ENCODE assay signal across 9 cellular contexts in genomic region chr9:3240651-3241268, GRCh38.
DNase-seq lines count a peak whose midpoint lies in the region; ATAC-seq, FAIRE-seq and TF ChIP-seq lines count a peak whose summit lies in the region.
"Had no signal": no experiment of that assay in that cellular context is flagged by ENCODE, and none has a peak within 500 bp of the region (broad histone marks: within the 10 kb centered on the region; RNA-seq: fewer than 3 reads in every experiment).

No MANE protein-coding gene starts in this region.

- no peak overlapping the region for H3K4me2 ChIP-seq in endothelial cell of umbilical vein (ENCODE audit: insufficient read depth, low read length)

- intact Hi-C loops in endothelial cell of umbilical vein (cut with micrococcal nuclease): loop anchor here (1.0 to 10.0 kb wide), 5 partner anchors 82 to 1127 kb away; no protein-coding TSS in a partner anchor

- no peaks in the 10 kb centered on the region for H3K36me3 ChIP-seq in endothelial cell of umbilical vein (ENCODE audit: control insufficient read depth in 2 of 2, extremely low read depth in 1 of 2, insufficient read depth in 2 of 2, low read length in 2 of 2)

- H3K27me3 ChIP-seq in endothelial cell of umbilical vein (ENCODE audit: control insufficient read depth in 2 of 2, insufficient read depth in 2 of 2, low read length in 2 of 2): no peaks in the 10 kb centered on the region

- no peak for TF ChIP-seq POLR2A in endothelial cell of umbilical vein (IDR thresholded peaks at IDR 0.05; ENCODE audit: low read depth, low read length)

- no peaks in the 10 kb centered on the region for H3K9me3 ChIP-seq in endothelial cell of umbilical vein (replicated peaks; ENCODE audit: control insufficient read depth, insufficient read depth, low read length)

- no peaks in the 10 kb centered on the region for H4K20me1 ChIP-seq in endothelial cell of umbilical vein (replicated peaks; ENCODE audit: control insufficient read depth, extremely low read depth, insufficient read depth, low read length)

- no peaks in the 10 kb centered on the region for H3K9me1 ChIP-seq in endothelial cell of umbilical vein (replicated peaks; ENCODE audit: control insufficient read depth, extremely low read depth, insufficient read depth, low read length)

- H3K4me1 ChIP-seq in endothelial cell of umbilical vein (ENCODE audit: control insufficient read depth, extremely low read depth, insufficient read depth, low read length): no peaks in the 10 kb centered on the region

- ATAC-seq in GM19324 (IDR thresholded peaks at IDR 0.05; ENCODE audit: low FRiP score, unreplicated experiment): peak; percentile 82
- ATAC-seq in HG03378 (IDR thresholded peaks at IDR 0.05; ENCODE audit: unreplicated experiment): peak; percentile 89

- H2AFZ ChIP-seq in endothelial cell of umbilical vein (ENCODE audit: low read depth, low read length): no peak overlapping the region

- no peak overlapping the region for H3K27ac ChIP-seq in endothelial cell of umbilical vein (ENCODE audit: insufficient read depth, low read depth, low read length)

- no peak overlapping the region for H3K4me3 ChIP-seq in endothelial cell of umbilical vein (replicated peaks in 1 of 3; ENCODE audit: insufficient read depth in 1 of 3, low read depth in 1 of 3, low read length in 3 of 3)

- FAIRE-seq in endothelial cell of umbilical vein (lab: Jason Lieb, UNC): peak; percentile 89
- FAIRE-seq: colon had no signal

- CTCF ChIA-PET in endothelial cell of umbilical vein (lab: Charles Lee): interaction anchor here (0.6 to 8.3 kb wide), 85 partner anchors 8 to 1135 kb away, joined by 3 to 566 read pairs (median 5); partner anchors contain the start of gene RFX3

- no peaks in the 10 kb centered on the region for H3K79me2 ChIP-seq in endothelial cell of umbilical vein (ENCODE audit: control insufficient read depth, insufficient read depth, low read length)

- no peak overlapping the region for H3K9ac ChIP-seq in endothelial cell of umbilical vein (replicated peaks; ENCODE audit: extremely low read depth, insufficient read depth, low read length)

- DNase-seq in COLO668 (lab: John Stamatoyannopoulos, UW; ENCODE audit: unreplicated experiment) (peak; percentile 58), NCI-H748 treated with DMSO at 0.1 percent for 48 hours (lab: John Stamatoyannopoulos, UW) (peak; percentile 45), endothelial cell of umbilical vein (ENCODE audit: low read depth, low spot score) (peak; percentile 67), mucosa of gallbladder (ENCODE audit: low spot score) (peak; percentile 64)
- peak; percentile 9 to 16 for DNase-seq in activated CD8-positive, alpha-beta memory T cell treated with anti-CD3 and anti-CD28 coated beads for 4 hours (ENCODE audit: low read depth in 2 of 2)
- peak; percentile 47 for DNase-seq in stimulated activated CD8-positive, alpha-beta memory T cell treated with anti-CD3 and anti-CD28 coated beads, Interleukin-7, amount 100 ng/mL, for 24 hours (ENCODE audit: low read depth)

- peak; percentile 77 to 88 for TF ChIP-seq CTCF in endothelial cell of umbilical vein (IDR thresholded peaks at IDR 0.05; ENCODE audit: extremely low read depth in 1 of 2, insufficient read depth in 1 of 2, low read depth in 1 of 2, low read length in 2 of 2)

- POLR2A ChIA-PET in endothelial cell of umbilical vein (lab: Charles Lee): interaction anchor here (1.2 kb wide), 1 partner anchor 200 kb away, joined by 5 read pairs; no protein-coding TSS in a partner anchor

- dilution Hi-C loops in endothelial cell of umbilical vein (cut with MboI; ENCODE audit: extremely low pct_ligation_motif_present, low sequenced_read_pairs): no loop called here

- BruUV-seq in endothelial cell of umbilical vein (replicated peaks; lab: Mats Ljungman, UMichigan): no TSS peak

TF ChIP-seq in endothelial cell of umbilical vein, 7 proteins besides CTCF, POLR2A, EP300 and RAD21:
- TF ChIP-seq JUN (IDR thresholded peaks at IDR 0.05; ENCODE audit: borderline replicate concordance, insufficient read depth, insufficient read length, low read depth) (no peak), EZH2 (IDR thresholded peaks at IDR 0.05; ENCODE audit: borderline replicate concordance, low read depth, low read length, severe bottlenecking) (no peak), FOS (IDR thresholded peaks at IDR 0.05; ENCODE audit: borderline replicate concordance, insufficient read depth, low read length) (no peak), GATA2 (IDR thresholded peaks at IDR 0.05; ENCODE audit: insufficient read depth, insufficient read length, low read depth, low read length) (no peak), MAX (IDR thresholded peaks at IDR 0.05; ENCODE audit: insufficient read depth, insufficient read length) (no peak), MYC (IDR thresholded peaks at IDR 0.05; ENCODE audit: low read depth, low read length) (no peak), POLR2AphosphoS5 (IDR thresholded peaks at IDR 0.05; ENCODE audit: insufficient read depth, low read depth, low read length) (no peak)

Comparison
In these comparisons a context has a peak if more than half of its experiments do, and no peak if none do; other contexts are left out.
1. DNase-seq: peak in every context shown above with its lines; median percentile 67 in endothelial cell of umbilical vein; 64 in mucosa of gallbladder; 58 in COLO668; 47 in stimulated activated CD8-positive, alpha-beta memory T cell treated with anti-CD3 and anti-CD28 coated beads, Interleukin-7, amount 100 ng/mL, for 24 hours; 45 in NCI-H748 treated with DMSO at 0.1 percent for 48 hours; 12 in activated CD8-positive, alpha-beta memory T cell treated with anti-CD3 and anti-CD28 coated beads for 4 hours.